Comparison of ENCODE assay signal across 9 cellular contexts in the genomic region with DNA sequence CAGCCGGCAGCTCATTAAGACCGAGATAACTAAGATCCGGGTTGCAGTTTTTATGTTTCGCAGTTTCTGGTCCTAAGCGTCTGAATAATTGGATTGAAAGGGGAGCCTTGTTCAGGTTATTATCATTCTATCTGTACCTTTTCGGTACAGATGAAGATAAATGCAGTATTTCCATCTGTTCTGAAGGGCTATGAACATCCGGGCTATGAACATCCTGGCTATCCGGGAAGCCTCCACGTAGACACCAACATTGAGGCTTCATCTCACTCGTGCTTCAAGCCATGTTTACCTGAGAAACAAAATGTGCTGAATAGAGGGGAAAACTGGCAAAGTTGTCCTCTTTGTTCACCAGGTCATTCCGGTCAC. TPM values are rescaled to one million over a fixed set of nuclear protein-coding genes. Genes with fewer than 3 reads are reported as not detected.
A peak's percentile ranks its signal among the peaks of the same experiment; 100 is the strongest.
DNase-seq lines count a peak whose midpoint lies in the region; ATAC-seq, FAIRE-seq and TF ChIP-seq lines count a peak whose summit lies in the region.
"Had no signal": no experiment of that assay in that cellular context is flagged by ENCODE, and none has a peak within 500 bp of the region (broad histone marks: within the 10 kb centered on the region; RNA-seq: fewer than 3 reads in every experiment).

No MANE protein-coding gene starts in this region.

- H3K27me3 ChIP-seq in OCI-LY3 (ENCODE audit: low read depth, low read length): no peaks in the 10 kb centered on the region
- peaks cover 0 to 3% of the 10 kb centered on the region in 2 experiments for H3K27me3 ChIP-seq in endothelial cell of umbilical vein (ENCODE audit: control insufficient read depth in 2 of 2, insufficient read depth in 2 of 2, low read length in 2 of 2)
- no peaks in the 10 kb centered on the region for H3K27me3 ChIP-seq in prostate gland (replicated peaks; ENCODE audit: insufficient read depth)
- no peaks in the 10 kb centered on the region for H3K27me3 ChIP-seq in H7 (ENCODE audit: control insufficient read depth, insufficient read depth, low read length)

- H3K9ac ChIP-seq in OCI-LY3 (ENCODE audit: low read length): peak overlapping the region; percentile 55
- H3K9ac ChIP-seq in endothelial cell of umbilical vein (replicated peaks; ENCODE audit: extremely low read depth, insufficient read depth, low read length): peak overlapping the region; percentile 92

- dilution Hi-C loops in endothelial cell of umbilical vein (cut with MboI; ENCODE audit: extremely low pct_ligation_motif_present, low sequenced_read_pairs): no loop called here

- no peak for FAIRE-seq in endothelial cell of umbilical vein (lab: Jason Lieb, UNC)
- FAIRE-seq: colon had no signal

- DNase-seq in NCI-H2081 (lab: John Stamatoyannopoulos, UW) (peak; percentile 19 to 71), NCI-H2081 treated with DMSO at 0.1 percent for 48 hours (lab: John Stamatoyannopoulos, UW) (no peak), endothelial cell of umbilical vein (ENCODE audit: low read depth, low spot score) (no peak), prostate gland (ENCODE audit: low spot score) (no peak), H7 (no peak), cerebellar cortex (ENCODE audit: low spot score) (no peak)

- H4K20me1 ChIP-seq in OCI-LY3 (ENCODE audit: insufficient read depth, low read length) (peaks cover 26% of the 10 kb centered on the region), endothelial cell of umbilical vein (replicated peaks; ENCODE audit: control insufficient read depth, extremely low read depth, insufficient read depth, low read length) (peaks cover 4% of the 10 kb centered on the region)

- ATAC-seq in HG02642 (IDR thresholded peaks at IDR 0.05; ENCODE audit: poor library complexity, unreplicated experiment): peak; percentile 11

- peaks cover 46% of the 10 kb centered on the region for H3K79me2 ChIP-seq in OCI-LY3 (ENCODE audit: low read length)
- peaks cover 42% of the 10 kb centered on the region for H3K79me2 ChIP-seq in endothelial cell of umbilical vein (ENCODE audit: control insufficient read depth, insufficient read depth, low read length)

- WGBS in prostate gland: 7% methylated on average over 11 of the region's 11 CpGs

- H2AFZ ChIP-seq in OCI-LY3 (ENCODE audit: low read depth, low read length): peak overlapping the region; percentile 96
- peak overlapping the region; percentile 83 for H2AFZ ChIP-seq in endothelial cell of umbilical vein (ENCODE audit: low read depth, low read length)

- H3K4me1 ChIP-seq in OCI-LY3 (ENCODE audit: low read length) (peaks cover 20% of the 10 kb centered on the region), endothelial cell of umbilical vein (ENCODE audit: control insufficient read depth, extremely low read depth, insufficient read depth, low read length) (peaks cover 12% of the 10 kb centered on the region), prostate gland (replicated peaks) (no peaks in the 10 kb centered on the region)

- H3K4me2 ChIP-seq in OCI-LY3 (ENCODE audit: low read length): peak overlapping the region; percentile 93
- H3K4me2 ChIP-seq in endothelial cell of umbilical vein (ENCODE audit: insufficient read depth, low read length): peak overlapping the region; percentile 77

- POLR2A ChIA-PET in endothelial cell of umbilical vein (lab: Charles Lee): no interaction called here

- H3K27ac ChIP-seq in OCI-LY3 (ENCODE audit: low read length) (no peak overlapping the region), endothelial cell of umbilical vein (ENCODE audit: insufficient read depth, low read depth, low read length) (no peak overlapping the region), prostate gland (peak overlapping the region; percentile 89)

- no peaks in the 10 kb centered on the region for H3K36me3 ChIP-seq in OCI-LY3 (replicated peaks; ENCODE audit: low read depth, low read length)
- H3K36me3 ChIP-seq in endothelial cell of umbilical vein (ENCODE audit: control insufficient read depth in 2 of 2, extremely low read depth in 1 of 2, insufficient read depth in 2 of 2, low read length in 2 of 2): no peaks in the 10 kb centered on the region
- no peaks in the 10 kb centered on the region for H3K36me3 ChIP-seq in prostate gland
- no peaks in the 10 kb centered on the region for H3K36me3 ChIP-seq in H7 (replicated peaks; ENCODE audit: control insufficient read depth, insufficient read depth, low read length)

- H3K9me1 ChIP-seq in endothelial cell of umbilical vein (replicated peaks; ENCODE audit: control insufficient read depth, extremely low read depth, insufficient read depth, low read length): no peaks in the 10 kb centered on the region

- TF ChIP-seq POLR2A in endothelial cell of umbilical vein (IDR thresholded peaks at IDR 0.05; ENCODE audit: low read depth, low read length): no peak
- no peak for TF ChIP-seq POLR2A in prostate gland (IDR thresholded peaks at IDR 0.05)

- intact Hi-C loops in endothelial cell of umbilical vein (cut with micrococcal nuclease): loop anchor here (1.0 to 5.0 kb wide), 13 partner anchors 17 to 872 kb away; a partner anchor contains a TSS
- intact Hi-C loops in prostate gland (cut with DNase I): loop anchor here (2.0 to 10.0 kb wide), 2 partner anchors 172 to 376 kb away; no protein-coding TSS in a partner anchor

- no peaks in the 10 kb centered on the region for H3K9me3 ChIP-seq in OCI-LY3 (ENCODE audit: insufficient read depth, low read length)
- no peaks in the 10 kb centered on the region for H3K9me3 ChIP-seq in endothelial cell of umbilical vein (replicated peaks; ENCODE audit: control insufficient read depth, insufficient read depth, low read length)
- H3K9me3 ChIP-seq in prostate gland: no peaks in the 10 kb centered on the region

- TF ChIP-seq CTCF in OCI-LY3 (IDR thresholded peaks at IDR 0.05; ENCODE audit: low read depth, low read length): no peak
- TF ChIP-seq CTCF in endothelial cell of umbilical vein (IDR thresholded peaks at IDR 0.05; ENCODE audit: extremely low read depth in 1 of 2, insufficient read depth in 1 of 2, low read depth in 1 of 2, low read length in 2 of 2): no peak
- TF ChIP-seq CTCF in prostate gland (IDR thresholded peaks at IDR 0.05): no peak

- peak overlapping the region; percentile 100 for H3K4me3 ChIP-seq in OCI-LY3 (ENCODE audit: low read length)
- H3K4me3 ChIP-seq in endothelial cell of umbilical vein (replicated peaks in 1 of 3; ENCODE audit: insufficient read depth in 1 of 3, low read depth in 1 of 3, low read length in 3 of 3): peak overlapping the region in 2 of 3 experiments; percentile 44 to 97
- H3K4me3 ChIP-seq in prostate gland: peak overlapping the region; percentile 84 to 92
- H3K4me3 ChIP-seq in H7 (ENCODE audit: insufficient read depth, low read depth, low read length): no peak overlapping the region

- no TSS peak for BruUV-seq in endothelial cell of umbilical vein (replicated peaks; lab: Mats Ljungman, UMichigan)

- CTCF ChIA-PET in endothelial cell of umbilical vein (lab: Charles Lee): interaction anchor here (1.0 to 7.7 kb wide), 10 partner anchors 13 to 400 kb away, joined by 3 to 78 read pairs (median 6); no protein-coding TSS in a partner anchor

TF ChIP-seq in endothelial cell of umbilical vein, 7 proteins besides CTCF, POLR2A, EP300 and RAD21:
- TF ChIP-seq, protein P1, sequence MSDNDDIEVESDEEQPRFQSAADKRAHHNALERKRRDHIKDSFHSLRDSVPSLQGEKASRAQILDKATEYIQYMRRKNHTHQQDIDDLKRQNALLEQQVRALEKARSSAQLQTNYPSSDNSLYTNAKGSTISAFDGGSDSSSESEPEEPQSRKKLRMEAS (IDR thresholded peaks at IDR 0.05; ENCODE audit: insufficient read depth, insufficient read length): no peak
- TF ChIP-seq GATA2 (IDR thresholded peaks at IDR 0.05; ENCODE audit: insufficient read depth, insufficient read length, low read depth, low read length) (peak; percentile 4), JUN (IDR thresholded peaks at IDR 0.05; ENCODE audit: borderline replicate concordance, insufficient read depth, insufficient read length, low read depth) (no peak)

RNA-seq across cellular contexts. Expression of a gene that starts 0.4 kb away (rescaled TPM):
- total RNA-seq in endothelial cell of umbilical vein (26.3 and 35.0 TPM in 2 replicates), prostate gland (10 to 100 TPM; 38.6 to 97.1 TPM)
- 20.6 TPM in 2 replicates for polyA plus RNA-seq in endothelial cell of umbilical vein
- 22.4 and 25.0 TPM in 2 replicates for polyA plus RNA-seq in endothelial cell of umbilical vein (2011; cell fraction: cytosol; rRNA removed)
- 42.7 and 49.2 TPM in 2 replicates for polyA plus RNA-seq in endothelial cell of umbilical vein (2011; cell fraction: nucleus; rRNA removed)
- polyA plus RNA-seq in endothelial cell of umbilical vein (2012): 19.1 and 26.8 TPM in 2 replicates
- 26.2 and 33.7 TPM in 2 replicates for polyA minus RNA-seq in endothelial cell of umbilical vein
- 12.3 TPM for polyA minus RNA-seq in endothelial cell of umbilical vein (2011; cell fraction: cytosol; rRNA and poly(A)+ RNA removed)
- 41.6 and 51.2 TPM in 2 replicates for polyA minus RNA-seq in endothelial cell of umbilical vein (2011; cell fraction: nucleus; rRNA and poly(A)+ RNA removed)
- total RNA-seq in H7 (2014; rRNA removed; shearing (Covaris generic)): 55.8 and 64.1 TPM in 2 replicates

RNA-seq across cellular contexts. Expression of a gene that starts 40.1 kb away (rescaled TPM):
- total RNA-seq in endothelial cell of umbilical vein: 87.4 and 104 TPM in 2 replicates
- polyA plus RNA-seq in endothelial cell of umbilical vein: 36.0 and 54.4 TPM in 2 replicates
- 78.8 and 101 TPM in 2 replicates for polyA plus RNA-seq in endothelial cell of umbilical vein (2011; cell fraction: cytosol; rRNA removed)
- polyA plus RNA-seq in endothelial cell of umbilical vein (2011; cell fraction: nucleus; rRNA removed): 32.1 and 33.7 TPM in 2 replicates
- 78.2 and 144 TPM in 2 replicates for polyA plus RNA-seq in endothelial cell of umbilical vein (2012)
- polyA minus RNA-seq in endothelial cell of umbilical vein: 15.5 and 18.3 TPM in 2 replicates
- 3.7 TPM for polyA minus RNA-seq in endothelial cell of umbilical vein (2011; cell fraction: cytosol; rRNA and poly(A)+ RNA removed)
- polyA minus RNA-seq in endothelial cell of umbilical vein (2011; cell fraction: nucleus; rRNA and poly(A)+ RNA removed): 6.3 and 9.8 TPM in 2 replicates
- total RNA-seq in prostate gland: 10 to 100 TPM; 13.0 to 52.8 TPM
- 108 and 111 TPM in 2 replicates for total RNA-seq in H7 (2014; rRNA removed; shearing (Covaris generic))

Comparison
In these comparisons a context has a peak if more than half of its experiments do, and no peak if none do; other contexts are left out.
1. DNase-seq: peak in NCI-H2081 (2 of 2); none in NCI-H2081 treated with DMSO at 0.1 percent for 48 hours (single experiment), endothelial cell of umbilical vein (single experiment), prostate gland (single experiment), H7 (single experiment) and cerebellar cortex (single experiment).
2. H3K27ac ChIP-seq: peak in prostate gland (2 of 2); none in OCI-LY3 (single experiment) and endothelial cell of umbilical vein (single experiment).